In the genomic region with DNA sequence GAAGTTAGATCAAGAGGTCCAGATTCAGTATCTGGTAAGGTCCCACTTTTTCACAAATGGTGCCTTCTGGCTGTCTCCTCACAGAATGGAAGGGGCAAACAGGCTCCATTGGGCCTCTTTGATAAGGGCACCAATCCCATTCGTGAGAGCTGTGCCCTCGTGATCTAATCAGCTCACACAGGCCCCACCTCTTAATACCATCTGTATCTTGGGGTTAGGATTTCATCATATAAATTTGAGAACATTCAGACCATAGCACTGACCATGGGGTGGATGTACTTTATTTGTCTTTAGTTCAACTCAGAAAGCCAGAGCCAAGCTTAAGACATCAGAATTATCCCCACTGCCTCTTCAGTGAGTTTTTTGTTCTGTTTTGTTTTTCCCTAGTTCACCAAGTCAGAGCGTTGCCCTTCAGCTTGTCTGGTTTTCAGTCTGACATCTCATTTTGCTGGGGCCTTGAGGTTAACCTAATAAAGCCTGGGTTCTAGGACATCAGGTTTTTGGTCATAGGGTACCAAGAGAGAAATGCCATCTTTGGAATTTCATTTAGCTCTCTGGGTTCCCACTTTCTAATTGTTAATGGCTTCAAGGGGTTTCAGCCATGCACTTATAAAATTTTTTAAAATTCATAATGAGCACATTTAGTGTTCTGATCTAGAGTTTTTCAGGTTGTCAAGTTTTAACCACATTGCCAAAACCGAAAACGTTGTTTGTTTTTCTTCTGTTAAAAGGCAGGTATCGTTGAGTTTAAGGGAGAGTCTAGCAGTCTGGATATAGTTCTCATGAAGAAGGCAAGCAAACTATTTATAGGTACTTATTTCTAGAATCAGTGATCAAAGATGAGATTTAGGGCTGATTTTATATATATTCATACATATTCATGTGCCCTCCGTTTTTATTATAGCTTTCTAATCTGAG, we compare ENCODE assay signal across 13 cellular contexts. TPM values are rescaled to one million over a fixed set of nuclear protein-coding genes. Genes with fewer than 3 reads are reported as not detected.
DNase-seq lines count a peak whose midpoint lies in the region; ATAC-seq and TF ChIP-seq lines count a peak whose summit lies in the region.
"Had no signal": no experiment of that assay in that cellular context is flagged by ENCODE, and none has a peak within 500 bp of the region (broad histone marks: within the 10 kb centered on the region; RNA-seq: fewer than 3 reads in every experiment).

No MANE protein-coding gene starts in this region.

- CTCF ChIA-PET in A673 (lab: Charles Lee): no interaction called here
- CTCF ChIA-PET in naive thymus-derived CD4-positive, alpha-beta T cell (lab: Charles Lee): interaction anchor here (0.5 kb wide), 1 partner anchor 175 kb away, joined by 3 read pairs; no protein-coding TSS in a partner anchor

- peak overlapping the region; percentile 68 for H3K27ac Mint-ChIP-seq in chondrocyte (ENCODE audit: unreplicated experiment)
- H3K27ac Mint-ChIP-seq in naive thymus-derived CD4-positive, alpha-beta T cell: peak overlapping the region in 8 of 9 donors; percentile 16 to 81 (median 75)

- no peaks in the 10 kb centered on the region for H3K27me3 Mint-ChIP-seq in chondrocyte (ENCODE audit: low read depth)
- no peaks in the 10 kb centered on the region for H3K27me3 Mint-ChIP-seq in naive thymus-derived CD4-positive, alpha-beta T cell

- intact Hi-C loops in A673 (cut with micrococcal nuclease; ENCODE audit: unreplicated experiment): no loop called here
- intact Hi-C loops in naive thymus-derived CD4-positive, alpha-beta T cell (cut with micrococcal nuclease): loop anchor here in 1 of 2 donors (1.0 kb wide), 1 partner anchor 9 kb away; no protein-coding TSS in a partner anchor

- H3K4me3 Mint-ChIP-seq in chondrocyte (ENCODE audit: unreplicated experiment): no peak overlapping the region
- peak overlapping the region in 4 of 10 donors; percentile 38 to 56 (median 44) for H3K4me3 Mint-ChIP-seq in naive thymus-derived CD4-positive, alpha-beta T cell
- H3K4me3 Mint-ChIP-seq: neural crest cell had no signal

- POLR2A ChIA-PET in A673 (lab: Charles Lee; ENCODE audit: low non-redundant PET): no interaction called here
- POLR2A ChIA-PET in naive thymus-derived CD4-positive, alpha-beta T cell (lab: Charles Lee): interaction anchor here (1.6 kb wide), 1 partner anchor 11 kb away, joined by 4 read pairs; no protein-coding TSS in a partner anchor

- DNase-seq in A673 (ENCODE audit: low spot score): no peak
- peak; percentile 22 for DNase-seq in MM.1S
- DNase-seq in chondrocyte (ENCODE audit: low spot score): no peak
- DNase-seq in naive thymus-derived CD4-positive, alpha-beta T cell: no peak
- no peak for DNase-seq in stimulated activated CD4-positive, alpha-beta T cell treated with anti-CD3 and anti-CD28 coated beads, Interleukin-1b, Interleukin-23, amount 100 ng/mL, for 48 hours
- DNase-seq in caudate nucleus (lab: John Stamatoyannopoulos, UW): no peak
- DNase-seq in GM20000 (ENCODE audit: low spot score): no peak
- no peak for DNase-seq in NCI-H2107 (lab: John Stamatoyannopoulos, UW)
- DNase-seq: effector memory CD4-positive, alpha-beta T cell; NCI-H146; testis had no signal

- no peak for TF ChIP-seq CTCF in A673 (conservative IDR thresholded peaks at IDR 0.05; ENCODE audit: low read depth, low read length)
- no peak for TF ChIP-seq CTCF in MM.1S (IDR thresholded peaks at IDR 0.05; ENCODE audit: low read length)
- no peak for TF ChIP-seq CTCF in chondrocyte (IDR thresholded peaks at IDR 0.05)
- no peak for TF ChIP-seq CTCF in GM20000 (IDR thresholded peaks at IDR 0.05; ENCODE audit: extremely low read depth, missing control alignments)

- H3K36me3 ChIP-seq in A673 (ENCODE audit: insufficient read depth, low read length, poor library complexity, severe bottlenecking): peaks cover 20% of the 10 kb centered on the region
- H3K36me3 ChIP-seq in MM.1S (replicated peaks; ENCODE audit: insufficient read depth, low read length): no peaks in the 10 kb centered on the region; the same call in 1 of the 2 replicates
- H3K36me3 ChIP-seq in naive thymus-derived CD4-positive, alpha-beta T cell (ENCODE audit: control insufficient read depth in 2 of 3, insufficient read depth in 3 of 3, low read length in 3 of 3): peaks cover 0 to 19% (median 3%) of the 10 kb centered on the region in 3 experiments

- peaks cover 35% of the 10 kb centered on the region for H4K20me1 ChIP-seq in MM.1S (ENCODE audit: insufficient read depth, low read length)

- H2AFZ ChIP-seq in MM.1S (ENCODE audit: low read length): no peak overlapping the region

- H3K27me3 ChIP-seq in A673 (replicated peaks; ENCODE audit: insufficient read depth, low read depth, low read length, poor library complexity) (no peaks in the 10 kb centered on the region), MM.1S (replicated peaks; ENCODE audit: insufficient read depth, low read length) (no peaks in the 10 kb centered on the region)
- no peaks in the 10 kb centered on the region for H3K27me3 ChIP-seq in naive thymus-derived CD4-positive, alpha-beta T cell (ENCODE audit: control insufficient read depth in 2 of 2, insufficient read depth in 2 of 2, low read length in 2 of 2)
- H3K27me3 ChIP-seq: testis had no signal

- H3K79me2 ChIP-seq in MM.1S (ENCODE audit: low read length): peaks cover 97% of the 10 kb centered on the region

- H3K4me3 ChIP-seq in A673 (ENCODE audit: low read depth, low read length, poor library complexity, severe bottlenecking): no peak overlapping the region
- peak overlapping the region; percentile 2; the same call in 1 of the 2 replicates for H3K4me3 ChIP-seq in MM.1S (ENCODE audit: low read length)
- H3K4me3 ChIP-seq in naive thymus-derived CD4-positive, alpha-beta T cell (ENCODE audit: low read length): no peak overlapping the region
- H3K4me3 ChIP-seq: testis had no signal

- H3K27ac ChIP-seq in A673 (ENCODE audit: low read depth, low read length, poor library complexity, severe bottlenecking): peak overlapping the region; percentile 33
- peak overlapping the region; percentile 54; the same call in 1 of the 2 replicates for H3K27ac ChIP-seq in MM.1S (ENCODE audit: low read length)
- H3K27ac ChIP-seq in naive thymus-derived CD4-positive, alpha-beta T cell (ENCODE audit: low read depth, low read length): no peak overlapping the region
- no peak overlapping the region for H3K27ac ChIP-seq in caudate nucleus (ENCODE audit: low read depth, low read length)

- H3K9me2 ChIP-seq in MM.1S (replicated peaks; ENCODE audit: insufficient read depth, low read length): no peaks in the 10 kb centered on the region

- H3K4me1 Mint-ChIP-seq in chondrocyte (ENCODE audit: low read depth): peaks cover 50% of the 10 kb centered on the region
- peaks cover 37 to 68% (median 61%) of the 10 kb centered on the region in 7 donors for H3K4me1 Mint-ChIP-seq in naive thymus-derived CD4-positive, alpha-beta T cell

- H3K36me3 Mint-ChIP-seq in chondrocyte (ENCODE audit: low read depth): peaks cover 3% of the 10 kb centered on the region
- peaks cover 0 to 25% (median 19%) of the 10 kb centered on the region in 5 donors for H3K36me3 Mint-ChIP-seq in naive thymus-derived CD4-positive, alpha-beta T cell

- peaks cover 16% of the 10 kb centered on the region; the same call in 1 of the 2 replicates for H3F3A ChIP-seq in MM.1S (ENCODE audit: insufficient read depth, low read length)

- ATAC-seq in naive thymus-derived CD4-positive, alpha-beta T cell: no peak
- ATAC-seq: Panc1 had no signal

- H3K4me2 ChIP-seq in MM.1S (ENCODE audit: low read depth, low read length): peak overlapping the region; percentile 64; the same call in 1 of the 2 replicates

- no TSS peak for BruUV-seq in A673 (replicated peaks; lab: Mats Ljungman, UMichigan)

- peak overlapping the region; percentile 15; the same call in 1 of the 2 replicates for H3K9ac ChIP-seq in MM.1S (ENCODE audit: low read length)

- peaks cover 4% of the 10 kb centered on the region for H3K9me3 ChIP-seq in A673 (ENCODE audit: low read depth, low read length, poor library complexity, severe bottlenecking)
- no peaks in the 10 kb centered on the region for H3K9me3 ChIP-seq in MM.1S (replicated peaks; ENCODE audit: insufficient read depth, low read length)
- H3K9me3 ChIP-seq in naive thymus-derived CD4-positive, alpha-beta T cell (ENCODE audit: control insufficient read depth in 2 of 3, low read length in 3 of 3): no peaks in the 10 kb centered on the region
- H3K9me3 ChIP-seq: testis had no signal

- peaks cover 23% of the 10 kb centered on the region for H3K4me1 ChIP-seq in A673 (ENCODE audit: insufficient read depth, low read length, poor library complexity, severe bottlenecking)
- H3K4me1 ChIP-seq in MM.1S (ENCODE audit: low read length): peaks cover 27% of the 10 kb centered on the region
- H3K4me1 ChIP-seq in naive thymus-derived CD4-positive, alpha-beta T cell (ENCODE audit: control insufficient read depth in 2 of 2, insufficient read depth in 2 of 2, low read length in 2 of 2): peaks cover 21 to 34% of the 10 kb centered on the region in 2 donors

- peaks cover 5% of the 10 kb centered on the region for H3K9me3 Mint-ChIP-seq in chondrocyte (ENCODE audit: low read depth)
- no peaks in the 10 kb centered on the region for H3K9me3 Mint-ChIP-seq in naive thymus-derived CD4-positive, alpha-beta T cell

RNA-seq across cellular contexts. Expression of gene SENP6, which starts 19.0 kb away (rescaled TPM):
- 92.7 and 103 TPM in 2 replicates for total RNA-seq in A673 (2021)
- total RNA-seq in chondrocyte: 82.1 to 96.3 TPM (median 83.6 TPM) in 3 replicates
- 100 to 1,000 TPM in 4 of 5 experiments, 10 to 100 TPM in 1; 77.9 to 132 (median 124) TPM for total RNA-seq in naive thymus-derived CD4-positive, alpha-beta T cell
- polyA plus RNA-seq in naive thymus-derived CD4-positive, alpha-beta T cell: 10 to 100 TPM; 51.7 to 82.1 TPM

Comparison
In these comparisons a context has a peak if more than half of its experiments do, and no peak if none do; other contexts are left out.
1. H3K27ac ChIP-seq: peak in A673 (single experiment) and MM.1S (single experiment); none in naive thymus-derived CD4-positive, alpha-beta T cell (single experiment) and caudate nucleus (single experiment).